ENCODE assay signal across 17 cellular contexts in the genomic region with DNA sequence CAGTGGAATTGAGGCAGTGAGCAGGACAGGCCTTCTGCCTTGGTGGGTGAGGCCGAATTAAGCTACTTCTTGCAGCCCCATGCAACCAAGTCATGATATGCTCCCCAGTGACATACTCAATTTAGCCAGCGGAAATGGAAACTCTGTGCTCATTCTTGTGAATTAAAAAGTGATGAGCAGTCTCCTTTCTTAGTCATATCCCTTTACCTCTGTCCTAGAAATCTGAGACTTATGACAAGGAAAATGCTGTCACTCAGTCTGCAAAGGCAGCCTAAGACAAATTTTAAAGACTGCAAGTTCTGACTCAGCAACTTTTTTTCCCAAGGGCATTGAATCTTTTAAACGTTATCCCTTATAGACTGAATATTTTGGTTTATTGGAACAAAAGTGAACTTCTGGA.
A peak's percentile ranks its signal among the peaks of the same experiment; 100 is the strongest.
DNase-seq lines count a peak whose midpoint lies in the region; ATAC-seq, FAIRE-seq and TF ChIP-seq lines count a peak whose summit lies in the region.
"Had no signal": no experiment of that assay in that cellular context is flagged by ENCODE, and none has a peak within 500 bp of the region (broad histone marks: within the 10 kb centered on the region; RNA-seq: fewer than 3 reads in every experiment).

No MANE protein-coding gene starts in this region.

- TF ChIP-seq RAD21 in A549 (conservative IDR thresholded peaks at IDR 0.05 in 1 of 2, IDR thresholded peaks at IDR 0.05 in 1 of 2) (no peak), HCT116 (IDR thresholded peaks at IDR 0.05; ENCODE audit: low read depth) (no peak)

- RAD21 ChIA-PET in HCT116 (lab: Charles Lee; ENCODE audit: low non-redundant PET in 1 of 2, low total read pairs in 2 of 2, uncharacterized antibody in 2 of 2, unreplicated experiment in 2 of 2): no interaction called here

- no peak for FAIRE-seq in A549 (lab: Jason Lieb, UNC)

- no peaks in the 10 kb centered on the region for H3K9me2 ChIP-seq in HCT116 (ENCODE audit: insufficient read depth)

- no peak for TF ChIP-seq EP300 in A549 (IDR thresholded peaks at IDR 0.05)

- H3K4me1 Mint-ChIP-seq in activated T-helper 17 cell treated with anti-CD3 and anti-CD28 coated beads, Interleukin-2, amount 50 U/mL, for 72 hours: no peaks in the 10 kb centered on the region
- H3K4me1 Mint-ChIP-seq in Calu3 (ENCODE audit: low read depth, unreplicated experiment): peaks cover 13% of the 10 kb centered on the region

- H3K27ac ChIP-seq in A549: peak overlapping the region; percentile 89 to 93
- H3K27ac ChIP-seq in HCT116 (ENCODE audit: low read depth, low read length): no peak overlapping the region
- no peak overlapping the region for H3K27ac ChIP-seq in foreskin keratinocyte
- H3K27ac ChIP-seq: lower lobe of right lung, neutrophil, uterus had no signal

- H3K27me3 ChIP-seq in HCT116 (ENCODE audit: insufficient read depth, low read length) (no peaks in the 10 kb centered on the region), foreskin keratinocyte (no peaks in the 10 kb centered on the region)
- H3K27me3 ChIP-seq: neutrophil, uterus had no signal

- POLR2A ChIA-PET in A549 (lab: Yijun Ruan, JAX): no interaction called here
- POLR2A ChIA-PET in HCT116 (lab: Charles Lee): no interaction called here

- BruUV-seq in HCT116 (replicated peaks; lab: Mats Ljungman, UMichigan) (no TSS peak), Calu3 (replicated peaks; lab: Mats Ljungman, UMichigan) (no TSS peak)

- TF ChIP-seq POLR2A in A549 (IDR thresholded peaks at IDR 0.05; ENCODE audit: low read length) (no peak), HCT116 (IDR thresholded peaks at IDR 0.05; ENCODE audit: borderline replicate concordance, extremely low read depth, insufficient read depth, insufficient read length) (no peak)

- 41% methylated on average over 3 of the region's 3 CpGs for WGBS in A549 (ENCODE audit: missing lambda C conversion rate)

- H3K9me3 ChIP-seq in A549: 0 out of 3 replicates have a peak, but pooled peaks cover 4% of the 10 kb centered on the region
- H3K9me3 ChIP-seq in HCT116 (ENCODE audit: control insufficient read depth in 1 of 2, insufficient read depth in 1 of 2, low read depth in 1 of 2, low read length in 2 of 2): no peaks in the 10 kb centered on the region
- H3K9me3 ChIP-seq: lower lobe of right lung, neutrophil, uterus had no signal

- no peak overlapping the region for H3K4me3 Mint-ChIP-seq in activated T-helper 17 cell treated with anti-CD3 and anti-CD28 coated beads, Interleukin-2, amount 50 U/mL, for 72 hours
- H3K4me3 Mint-ChIP-seq in Calu3 (ENCODE audit: low read depth, unreplicated experiment): no peak overlapping the region

- no peak overlapping the region for H3K9ac ChIP-seq in HCT116 (ENCODE audit: low read length)

- H3K36me3 ChIP-seq in HCT116 (ENCODE audit: control insufficient read depth in 1 of 2, insufficient read depth in 2 of 2, low read length in 2 of 2): no peaks in the 10 kb centered on the region
- H3K36me3 ChIP-seq: lower lobe of right lung, neutrophil, uterus had no signal

- no peaks in the 10 kb centered on the region for H3K36me3 Mint-ChIP-seq in activated T-helper 17 cell treated with anti-CD3 and anti-CD28 coated beads, Interleukin-2, amount 50 U/mL, for 72 hours (ENCODE audit: low read depth)
- no peaks in the 10 kb centered on the region for H3K36me3 Mint-ChIP-seq in Calu3 (ENCODE audit: insufficient read depth, unreplicated experiment)

- no peaks in the 10 kb centered on the region for H3K79me2 ChIP-seq in HCT116 (ENCODE audit: insufficient read depth, low read length)

- no peak for TF ChIP-seq CTCF in A549 (IDR thresholded peaks at IDR 0.05)
- no peak for TF ChIP-seq CTCF in HCT116 (IDR thresholded peaks at IDR 0.05 in 2 of 3, conservative IDR thresholded peaks at IDR 0.05 in 1 of 3; ENCODE audit: borderline replicate concordance in 1 of 3, insufficient read depth in 1 of 3, low read depth in 2 of 3, low read length in 2 of 3)
- no peak for TF ChIP-seq CTCF in foreskin keratinocyte (conservative IDR thresholded peaks at IDR 0.05)
- TF ChIP-seq CTCF in Calu3 (IDR thresholded peaks at IDR 0.05; ENCODE audit: unreplicated experiment): no peak

- H4K20me1 ChIP-seq in HCT116 (ENCODE audit: insufficient read depth): no peaks in the 10 kb centered on the region

- H3K4me3 ChIP-seq in A549 (no peak overlapping the region), HCT116 (replicated peaks in 1 of 2; ENCODE audit: low read depth in 1 of 2, low read length in 2 of 2) (no peak overlapping the region)
- H3K4me3 ChIP-seq: lower lobe of right lung, uterus had no signal

- no peak for ATAC-seq in A549
- ATAC-seq in HCT116: no peak
- ATAC-seq in activated T-helper 17 cell treated with anti-CD3 and anti-CD28 coated beads, Interleukin-2, amount 50 U/mL, for 72 hours (replicated peaks): peak; percentile 23
- peak; percentile 43 for ATAC-seq in foreskin keratinocyte
- ATAC-seq in GM18907 (IDR thresholded peaks at IDR 0.05; ENCODE audit: unreplicated experiment): no peak
- ATAC-seq: lower lobe of right lung had no signal

- no peak overlapping the region for H2AFZ ChIP-seq in HCT116 (ENCODE audit: low read depth, low read length, poor library complexity, severe bottlenecking)

- peaks cover 16% of the 10 kb centered on the region for H3K27me3 Mint-ChIP-seq in activated T-helper 17 cell treated with anti-CD3 and anti-CD28 coated beads, Interleukin-2, amount 50 U/mL, for 72 hours
- peaks cover 55% of the 10 kb centered on the region for H3K27me3 Mint-ChIP-seq in Calu3 (ENCODE audit: unreplicated experiment)

- intact Hi-C loops in HCT116 (cut with micrococcal nuclease): no loop called here
- intact Hi-C loops in Calu3 (cut with micrococcal nuclease; ENCODE audit: unreplicated experiment): no loop called here

- H3K4me1 ChIP-seq in A549 (peaks cover 43% of the 10 kb centered on the region), HCT116 (ENCODE audit: control insufficient read depth in 1 of 2, insufficient read depth in 2 of 2, low read length in 2 of 2) (peaks cover 18 to 28% of the 10 kb centered on the region in 2 experiments; a peak in 3 of 4 replicates), foreskin keratinocyte (peaks cover 18% of the 10 kb centered on the region)
- H3K4me1 ChIP-seq: uterus had no signal

- DNase-seq in A549 (ENCODE audit: low read depth in 1 of 2, low spot score in 1 of 2): peak in 1 of 2 experiments; percentile 34
- no peak for DNase-seq in HCT116 (ENCODE audit: low read depth, low spot score)
- peak; percentile 56 to 77 for DNase-seq in foreskin keratinocyte
- no peak for DNase-seq in NCI-H524 treated with DMSO at 0.1 percent for 48 hours (lab: John Stamatoyannopoulos, UW)
- DNase-seq in T-helper 9 cell: no peak
- no peak for DNase-seq in Calu3
- DNase-seq: activated CD8-positive, alpha-beta memory T cell treated with anti-CD3 and anti-CD28 coated beads, Interleukin-2, amount 50 U/mL, for 48 hours; AML-193; effector CD8-positive, alpha-beta T cell; hippocampal formation; lower lobe of right lung; NCI-H1105 treated with DMSO at 0.1 percent for 48 hours; NCI-H446; uterus had no signal

- H3K4me2 ChIP-seq in A549 (peak overlapping the region; percentile 79), HCT116 (ENCODE audit: low read length) (peak overlapping the region; percentile 44)

- CTCF ChIA-PET in A549 (lab: Yijun Ruan, JAX): interaction anchor here (0.7 to 0.8 kb wide), 3 partner anchors 10 to 381 kb away, joined by 3 read pairs; no protein-coding TSS in a partner anchor
- CTCF ChIA-PET in HCT116 (lab: Charles Lee): no interaction called here
- CTCF ChIA-PET in Calu3 (lab: Charles Lee): no interaction called here

- H3K9me3 Mint-ChIP-seq in activated T-helper 17 cell treated with anti-CD3 and anti-CD28 coated beads, Interleukin-2, amount 50 U/mL, for 72 hours: peaks cover 5% of the 10 kb centered on the region
- peaks cover 3% of the 10 kb centered on the region for H3K9me3 Mint-ChIP-seq in Calu3 (ENCODE audit: low read depth, unreplicated experiment)

- no peak overlapping the region for H3K27ac Mint-ChIP-seq in activated T-helper 17 cell treated with anti-CD3 and anti-CD28 coated beads, Interleukin-2, amount 50 U/mL, for 72 hours
- H3K27ac Mint-ChIP-seq in Calu3 (ENCODE audit: unreplicated experiment): no peak overlapping the region

TF ChIP-seq in HCT116, 20 proteins besides CTCF, POLR2A, EP300 and RAD21:
- TF ChIP-seq ELF1 (IDR thresholded peaks at IDR 0.05; ENCODE audit: borderline replicate concordance, low read depth): no peak
- TF ChIP-seq FOSL1 (IDR thresholded peaks at IDR 0.05; ENCODE audit: low read depth): 0 out of 2 replicates have a peak, but pooled peaks have one; percentile 17

Comparison
In these comparisons a context has a peak if more than half of its experiments do, and no peak if none do; other contexts are left out.
1. ATAC-seq: peak in activated T-helper 17 cell treated with anti-CD3 and anti-CD28 coated beads, Interleukin-2, amount 50 U/mL, for 72 hours (single experiment) and foreskin keratinocyte (single experiment); none in A549 (0 of 2), HCT116 (single experiment) and GM18907 (single experiment).
2. DNase-seq: peak in foreskin keratinocyte (2 of 2); none in HCT116 (single experiment), NCI-H524 treated with DMSO at 0.1 percent for 48 hours (single experiment), T-helper 9 cell (single experiment) and Calu3 (single experiment).
3. H3K27ac ChIP-seq: peak in A549 (2 of 2); none in HCT116 (single experiment) and foreskin keratinocyte (single experiment).